In genomic region chr18:63775166-63775730, GRCh38 we compare ENCODE assay signal across 14 cellular contexts. TPM values are rescaled to one million over a fixed set of nuclear protein-coding genes. Genes with fewer than 3 reads are reported as not detected.
DNase-seq lines count a peak whose midpoint lies in the region; ATAC-seq and TF ChIP-seq lines count a peak whose summit lies in the region.
"Had no signal": no experiment of that assay in that cellular context is flagged by ENCODE, and none has a peak within 500 bp of the region (broad histone marks: within the 10 kb centered on the region; RNA-seq: fewer than 3 reads in every experiment).

Gene SERPINB7 (plus strand): TSS chr18:63775418. CDS start chr18:63782373, 6,955 bp downstream.

- no peak within 1 kb of the TSS for H3K4me2 ChIP-seq in neuronal stem cell (ENCODE audit: insufficient read depth, low read length, poor library complexity, severe bottlenecking)

- no peak within 1 kb of the TSS for H3K18ac ChIP-seq in neuronal stem cell (ENCODE audit: low read length)

- H2BK120ac ChIP-seq in neuronal stem cell (ENCODE audit: low read depth, low read length) = no peak within 1 kb of the TSS

- H4K8ac ChIP-seq in neuronal stem cell (ENCODE audit: low read depth, low read length) = no peak within 1 kb of the TSS

- no peaks in the 10 kb centered on the region for H3K4me1 ChIP-seq in neuronal stem cell (ENCODE audit: control insufficient read depth in 2 of 2, insufficient read depth in 1 of 2, low read depth in 1 of 2, low read length in 2 of 2)
- H3K4me1 ChIP-seq: right lobe of liver had no signal

- H3K9me3 ChIP-seq in neuronal stem cell (replicated peaks in 1 of 2; ENCODE audit: control insufficient read depth in 2 of 2, insufficient read depth in 1 of 2, low read depth in 1 of 2, low read length in 2 of 2) = no peaks in the 10 kb centered on the region
- H3K9me3 ChIP-seq: right lobe of liver had no signal

- H3K27ac ChIP-seq in neuronal stem cell (replicated peaks; ENCODE audit: low read length) = no peak within 1 kb of the TSS
- H3K27ac ChIP-seq: right lobe of liver had no signal

- ATAC-seq in left cardiac atrium (peak; percentile 44 to 97), Right ventricle myocardium inferior (no peak)
- ATAC-seq: right lobe of liver had no signal

- H2AFZ ChIP-seq in neuronal stem cell (ENCODE audit: low read length) = no peak within 1 kb of the TSS

- no peaks in the 10 kb centered on the region for H3K79me1 ChIP-seq in neuronal stem cell (ENCODE audit: low read depth, low read length)

- TF ChIP-seq CTCF in WI38 (IDR thresholded peaks at IDR 0.05; ENCODE audit: low read depth, low read length) = no peak

- H3K36me3 ChIP-seq in neuronal stem cell (replicated peaks in 1 of 2; ENCODE audit: control insufficient read depth in 2 of 2, insufficient read depth in 2 of 2, low read length in 2 of 2) = no peaks in the 10 kb centered on the region
- H3K36me3 ChIP-seq: right lobe of liver had no signal

- no peak within 1 kb of the TSS for H3K4ac ChIP-seq in neuronal stem cell (ENCODE audit: low read length)

- no peak within 1 kb of the TSS for H3K14ac ChIP-seq in neuronal stem cell (ENCODE audit: low read length)

- intact Hi-C loops in left cardiac atrium (cut with DNase I) (no loop called here), Right ventricle myocardium inferior (cut with DNase I) (no loop called here)

- WGBS in neuronal stem cell (ENCODE audit: extremely low coverage in 2 of 2, insufficient read length in 2 of 2, insufficient replicate concordance in 1 of 2), 2 donors = no CpG with 5 or more reads among the region's 2 CpGs

- DNase-seq in left cardiac atrium (no peak), Right ventricle myocardium inferior (ENCODE audit: missing footprints) (no peak), hepatic stellate cell (ENCODE audit: low spot score) (peak; percentile 17), neuronal stem cell (ENCODE audit: low spot score) (no peak), midbrain (lab: John Stamatoyannopoulos, UW) (no peak), NCI-H774 (lab: John Stamatoyannopoulos, UW) (no peak)
- no peak for DNase-seq in activated effector memory CD4-positive, alpha-beta T cell treated with Interleukin-2 at 50 U/mL for 16 hours
- DNase-seq: activated CD8-positive, alpha-beta memory T cell treated with anti-CD3 and anti-CD28 coated beads, Interleukin-2, amount 50 U/mL, for 4 hours; aorta; Karpas-422; NCI-H2171 treated with DMSO at 0.1 percent for 48 hours; right lobe of liver had no signal

- no peak within 1 kb of the TSS for H2BK5ac ChIP-seq in neuronal stem cell (ENCODE audit: low read length)

- no peak within 1 kb of the TSS for H3K9ac ChIP-seq in neuronal stem cell (ENCODE audit: low read depth, low read length, poor library complexity)

- H2AK5ac ChIP-seq in neuronal stem cell (ENCODE audit: low read depth, low read length) = no peak within 1 kb of the TSS

- no peak within 1 kb of the TSS for H2BK15ac ChIP-seq in neuronal stem cell (ENCODE audit: low read length)

- no peak within 1 kb of the TSS for H3K23ac ChIP-seq in neuronal stem cell (ENCODE audit: low read depth, low read length, poor library complexity)

- no peaks in the 10 kb centered on the region for H3K27me3 ChIP-seq in neuronal stem cell (ENCODE audit: control insufficient read depth in 3 of 3, insufficient read depth in 3 of 3, low read depth in 1 of 3, low read length in 3 of 3)
- H3K27me3 ChIP-seq: right lobe of liver had no signal

- H3K4me3 ChIP-seq in WI38 (ENCODE audit: low read depth, low read length) (peak within 1 kb of the TSS; percentile 22), neuronal stem cell (ENCODE audit: low read length in 2 of 2) (no peak within 1 kb of the TSS)
- H3K4me3 ChIP-seq: right lobe of liver had no signal

- no peak within 1 kb of the TSS for H2BK12ac ChIP-seq in neuronal stem cell (ENCODE audit: low read length)

- H4K91ac ChIP-seq in neuronal stem cell (ENCODE audit: low read depth, low read length, poor library complexity) = no peak within 1 kb of the TSS

RNA-seq across cellular contexts. Expression of gene SERPINB7, which starts in this region (rescaled TPM):
- total RNA-seq in left cardiac atrium (not detected), Right ventricle myocardium inferior (not detected)
- polyA plus RNA-seq in neuronal stem cell (2013, experiment 1 of 2) = not detected
- 0.08 TPM for polyA plus RNA-seq in neuronal stem cell (2013, experiment 2 of 2)
- total RNA-seq: aorta, right lobe of liver, temporal lobe had no signal
- polyA plus RNA-seq: aorta had no signal

Comparison
In these comparisons a context has a peak if more than half of its experiments do, and no peak if none do; other contexts are left out.
1. Peak in ATAC-seq in left cardiac atrium; RNA of the gene not detected or under 1 TPM.